In the genomic region with DNA sequence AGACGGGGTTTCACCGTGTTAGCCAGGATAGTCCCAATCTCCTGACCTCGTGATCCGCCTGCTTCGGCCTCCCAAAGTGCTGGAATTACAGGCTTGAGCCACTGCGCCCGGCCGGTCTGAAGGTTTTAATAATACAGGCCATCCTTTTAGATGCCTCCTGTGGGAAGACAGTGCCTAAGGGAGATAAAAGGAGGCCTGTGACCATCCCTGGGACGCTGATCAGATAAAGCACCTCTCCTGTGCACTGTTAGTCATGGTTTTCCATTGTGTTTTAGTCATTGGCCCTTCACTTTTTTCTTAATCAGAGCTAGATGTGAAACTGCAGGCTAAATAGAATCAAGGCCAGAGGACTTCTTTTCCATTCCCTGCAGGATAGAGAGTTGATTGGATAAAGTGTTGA, we compare ENCODE assay signal across 34 cellular contexts.
"Had no signal": no experiment of that assay in that cellular context is flagged by ENCODE, and none has a peak within 500 bp of the region (broad histone marks: within the 10 kb centered on the region; RNA-seq: fewer than 3 reads in every experiment).

No MANE protein-coding gene starts in this region.

- H3K27me3 ChIP-seq: breast epithelium, gastrocnemius medialis, pancreas, upper lobe of left lung, vagina had no signal

- DNase-seq: activated CD4-positive, alpha-beta T cell treated with anti-CD3 and anti-CD28 coated beads for 1 hour; activated CD4-positive, alpha-beta T cell treated with anti-CD3 and anti-CD28 coated beads, Interleukin-2, amount 50 U/mL, for 48 hours; activated CD8-positive, alpha-beta memory T cell treated with anti-CD3 and anti-CD28 coated beads, Interleukin-2, amount 50 U/mL, for 48 hours; activated effector memory CD4-positive, alpha-beta T cell treated with Interleukin-2 at 50 U/mL for 16 hours; activated naive CD4-positive, alpha-beta T cell treated with Interleukin-2 at 50 U/mL for 16 hours; activated T-cell treated with anti-CD3 and anti-CD28 coated beads, Interleukin-2, amount 50 U/mL, for 24 hours; central memory CD4-positive, alpha-beta T cell; dermis blood vessel endothelial cell; effector CD8-positive, alpha-beta T cell; erythroblast; gastrocnemius medialis; glutamatergic neuron; immature natural killer cell; naive thymus-derived CD4-positive, alpha-beta T cell; nucleus accumbens; pancreas; retina; stimulated activated CD4-positive, alpha-beta T cell treated with anti-CD3 and anti-CD28 coated beads, Interleukin-4, amount 100 ng/mL, for 24 hours; stimulated activated CD8-positive, alpha-beta memory T cell treated with anti-CD3 and anti-CD28 coated beads, Interleukin-4, amount 100 ng/mL, for 48 hours; stimulated activated naive CD8-positive, alpha-beta T cell treated with anti-CD3 and anti-CD28 coated beads, Interleukin-15, amount 100 ng/mL, for 72 hours; substantia nigra; upper lobe of left lung had no signal

- ATAC-seq: gastrocnemius medialis; naive thymus-derived CD4-positive, alpha-beta T cell; pancreas; sciatic nerve; stimulated activated memory B cell treated with anti-CD40 and anti-IgM and Interleukin-4, amounts not matched to agents 10 μg/mL and 1 μg/mL and 100 μg/mL, for 72 hours; stimulated activated naive CD8-positive, alpha-beta T cell treated with anti-CD3 and anti-CD28 coated beads, Interleukin-15, amount 100 ng/mL, for 72 hours; WTC11 had no signal

- H3K27me3 Mint-ChIP-seq: activated naive CD8-positive, alpha-beta T cell; activated T-cell treated with anti-CD3 and anti-CD28 coated beads, Interleukin-2, amount 50 U/mL, for 24 hours; naive thymus-derived CD4-positive, alpha-beta T cell; stimulated activated memory B cell treated with anti-CD40 and anti-IgM and Interleukin-4, amounts not matched to agents 10 μg/mL and 1 μg/mL and 100 μg/mL, for 72 hours; stimulated activated naive CD8-positive, alpha-beta T cell treated with anti-CD3 and anti-CD28 coated beads, Interleukin-15, amount 100 ng/mL, for 72 hours had no signal

- H3K9me3 Mint-ChIP-seq: activated T-cell treated with anti-CD3 and anti-CD28 coated beads, Interleukin-2, amount 50 U/mL, for 24 hours; immature natural killer cell; mesothelial cell of epicardium; naive thymus-derived CD4-positive, alpha-beta T cell; neural crest cell; stimulated activated memory B cell treated with anti-CD40 and anti-IgM and Interleukin-4, amounts not matched to agents 10 μg/mL and 1 μg/mL and 100 μg/mL, for 72 hours; stimulated activated naive CD8-positive, alpha-beta T cell treated with anti-CD3 and anti-CD28 coated beads, Interleukin-15, amount 100 ng/mL, for 72 hours; T-helper 1 cell treated with Interleukin-12 subunit alpha and Interleukin-12 subunit beta and Interleukin-4 antibody, amounts not matched to agents 30 μg/mL and 1 μg/mL, for 36 hours; WTC11 had no signal

- H3K27ac Mint-ChIP-seq: immature natural killer cell; mesothelial cell of epicardium; stimulated activated memory B cell treated with anti-CD40 and anti-IgM and Interleukin-4, amounts not matched to agents 10 μg/mL and 1 μg/mL and 100 μg/mL, for 72 hours; stimulated activated naive CD8-positive, alpha-beta T cell treated with anti-CD3 and anti-CD28 coated beads, Interleukin-15, amount 100 ng/mL, for 72 hours; WTC11 had no signal

- H3K4me3 ChIP-seq: breast epithelium, gastrocnemius medialis, pancreas, prostate gland, SK-N-MC, skin epidermis, upper lobe of left lung, vagina had no signal

- H3K4me1 ChIP-seq: breast epithelium, prostate gland had no signal

- H3K27ac ChIP-seq: breast epithelium, prostate gland, SK-N-MC, upper lobe of left lung, vagina had no signal

- H3K4me3 Mint-ChIP-seq: activated naive CD8-positive, alpha-beta T cell; activated T-cell treated with anti-CD3 and anti-CD28 coated beads, Interleukin-2, amount 50 U/mL, for 24 hours; immature natural killer cell; mesothelial cell of epicardium; neural crest cell; stimulated activated memory B cell treated with anti-CD40 and anti-IgM and Interleukin-4, amounts not matched to agents 10 μg/mL and 1 μg/mL and 100 μg/mL, for 72 hours; stimulated activated naive CD8-positive, alpha-beta T cell treated with anti-CD3 and anti-CD28 coated beads, Interleukin-15, amount 100 ng/mL, for 72 hours; T-helper 1 cell treated with Interleukin-12 subunit alpha and Interleukin-12 subunit beta and Interleukin-4 antibody, amounts not matched to agents 30 μg/mL and 1 μg/mL, for 36 hours; WTC11 had no signal

- H3K9me3 ChIP-seq: breast epithelium, gastrocnemius medialis, pancreas, prostate gland, upper lobe of left lung, vagina had no signal

- H3K4me1 Mint-ChIP-seq: WTC11 had no signal
